In the genomic region with DNA sequence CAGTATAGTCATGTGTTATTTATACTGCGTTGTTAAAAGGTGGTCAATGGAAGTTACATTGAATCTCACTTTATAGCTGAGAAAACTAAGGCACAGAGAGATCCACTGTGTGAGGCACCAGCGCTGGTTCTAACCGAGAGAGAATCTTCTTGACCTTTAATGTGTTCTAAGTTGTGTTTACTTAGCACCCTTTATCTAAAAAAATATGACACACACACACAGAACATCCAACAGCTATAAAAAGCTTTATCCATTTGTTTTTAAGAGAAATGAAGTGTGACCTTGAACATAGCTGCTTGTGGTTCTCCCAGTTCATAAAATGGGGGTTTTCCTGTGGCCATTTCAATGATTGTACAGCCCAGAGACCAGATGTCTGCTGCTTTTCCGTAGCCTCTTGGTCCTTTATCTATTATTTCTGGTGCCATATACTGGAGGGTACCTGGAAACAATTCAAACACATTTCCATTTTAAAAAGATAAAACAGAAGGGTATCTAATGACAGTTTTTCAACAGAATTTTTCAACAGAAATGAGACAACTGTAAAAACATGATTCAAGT, we compare ENCODE assay signal across 17 cellular contexts. TPM values are rescaled to one million over a fixed set of nuclear protein-coding genes. Genes with fewer than 3 reads are reported as not detected.
A peak's percentile ranks its signal among the peaks of the same experiment; 100 is the strongest.
DNase-seq lines count a peak whose midpoint lies in the region; ATAC-seq lines count a peak whose summit lies in the region.
"Had no signal": no experiment of that assay in that cellular context is flagged by ENCODE, and none has a peak within 500 bp of the region (broad histone marks: within the 10 kb centered on the region; RNA-seq: fewer than 3 reads in every experiment).

No MANE protein-coding gene starts in this region.

- POLR2A ChIA-PET in activated CD4-positive, alpha-beta memory T cell treated with anti-CD3 and anti-CD28 coated beads, Interleukin-2, amount 10 ng/mL, durations not matched to agents 7 days and 5 days (lab: Charles Lee), result no interaction called here

- H3K4me1 Mint-ChIP-seq in activated CD4-positive, alpha-beta memory T cell treated with anti-CD3 and anti-CD28 coated beads, Interleukin-2, amount 10 ng/mL, durations not matched to agents 7 days and 5 days, result peaks cover 19% of the 10 kb centered on the region

- no peaks in the 10 kb centered on the region for H3K27me3 Mint-ChIP-seq in activated CD4-positive, alpha-beta memory T cell treated with anti-CD3 and anti-CD28 coated beads, Interleukin-2, amount 10 ng/mL, durations not matched to agents 7 days and 5 days
- H3K27me3 Mint-ChIP-seq: activated CD4-positive, alpha-beta T cell treated with anti-CD3 and anti-CD28 coated beads, Interleukin-2, amount 10 ng/mL, durations not matched to agents 24 days and 14 days; activated T-helper 17 cell treated with anti-CD3 and anti-CD28 coated beads, Interleukin-2, amount 50 U/mL, for 72 hours had no signal

- H3K36me3 Mint-ChIP-seq in activated CD4-positive, alpha-beta memory T cell treated with anti-CD3 and anti-CD28 coated beads, Interleukin-2, amount 10 ng/mL, durations not matched to agents 7 days and 5 days (ENCODE audit: low read depth), result peaks cover 43% of the 10 kb centered on the region

- CTCF ChIA-PET in activated CD4-positive, alpha-beta memory T cell treated with anti-CD3 and anti-CD28 coated beads, Interleukin-2, amount 10 ng/mL, durations not matched to agents 7 days and 5 days (lab: Charles Lee), result interaction anchor here (0.9 to 1.7 kb wide), 2 partner anchors 187 to 190 kb away, joined by 3 to 8 read pairs; partner anchors contain the start of gene MAP3K5

- H3K4me3 ChIP-seq in urinary bladder (ENCODE audit: low read depth, low read length), result no peak overlapping the region
- H3K4me3 ChIP-seq: heart left ventricle, lower lobe of right lung had no signal

- no peaks in the 10 kb centered on the region for H3K9me3 Mint-ChIP-seq in activated CD4-positive, alpha-beta memory T cell treated with anti-CD3 and anti-CD28 coated beads, Interleukin-2, amount 10 ng/mL, durations not matched to agents 7 days and 5 days
- H3K9me3 Mint-ChIP-seq: activated CD4-positive, alpha-beta T cell treated with anti-CD3 and anti-CD28 coated beads, Interleukin-2, amount 10 ng/mL, durations not matched to agents 24 days and 14 days; activated T-helper 17 cell treated with anti-CD3 and anti-CD28 coated beads, Interleukin-2, amount 50 U/mL, for 72 hours had no signal

- peaks cover 2% of the 10 kb centered on the region for H3K4me1 ChIP-seq in urinary bladder (ENCODE audit: insufficient read depth)

- ATAC-seq in HG03354 (IDR thresholded peaks at IDR 0.05; ENCODE audit: poor library complexity, severe bottlenecking, unreplicated experiment), result no peak
- ATAC-seq: activated T-helper 17 cell treated with anti-CD3 and anti-CD28 coated beads, Interleukin-2, amount 50 U/mL, for 72 hours; lower lobe of right lung had no signal

- peak overlapping the region; percentile 19 for H3K27ac ChIP-seq in urinary bladder (ENCODE audit: low read depth)
- H3K27ac ChIP-seq: lower lobe of right lung, neutrophil had no signal

- DNase-seq in NCI-H510A treated with DMSO at 0.1 percent for 48 hours (lab: John Stamatoyannopoulos, UW), result peak; percentile 41
- no peak for DNase-seq in NCI-H510A (lab: John Stamatoyannopoulos, UW)
- DNase-seq in NCI-H748 treated with DMSO at 0.1 percent for 48 hours (lab: John Stamatoyannopoulos, UW), result peak; percentile 18
- peak; percentile 80 for DNase-seq in iris pigment epithelial cell (ENCODE audit: low read depth)
- DNase-seq in activated CD4-positive, CD25-positive, alpha-beta regulatory T cell treated with anti-CD3 and anti-CD28 coated beads, Interleukin-2, amount 50 U/mL, for 72 hours, result no peak
- DNase-seq in activated CD4-positive, alpha-beta memory T cell treated with anti-CD3 and anti-CD28 coated beads, Interleukin-2, amount 10 ng/mL, durations not matched to agents 7 days and 5 days, result no peak
- DNase-seq: activated CD4-positive, alpha-beta T cell treated with anti-CD3 and anti-CD28 coated beads, Interleukin-2, amount 10 ng/mL, durations not matched to agents 24 days and 14 days; GOT3; heart left ventricle; lower lobe of right lung; NCI-H1694; retina; stimulated activated CD4-positive, alpha-beta T cell treated with anti-CD3 and anti-CD28 coated beads, Interleukin-12 subunit alpha, Interleukin-12 subunit beta, amount 100 ng/mL, for 4 hours had no signal

- H3K4me3 Mint-ChIP-seq in activated CD4-positive, alpha-beta memory T cell treated with anti-CD3 and anti-CD28 coated beads, Interleukin-2, amount 10 ng/mL, durations not matched to agents 7 days and 5 days, result no peak overlapping the region
- H3K4me3 Mint-ChIP-seq: activated CD4-positive, alpha-beta T cell treated with anti-CD3 and anti-CD28 coated beads, Interleukin-2, amount 10 ng/mL, durations not matched to agents 24 days and 14 days; activated T-helper 17 cell treated with anti-CD3 and anti-CD28 coated beads, Interleukin-2, amount 50 U/mL, for 72 hours had no signal

- no peak overlapping the region for H3K27ac Mint-ChIP-seq in activated CD4-positive, alpha-beta memory T cell treated with anti-CD3 and anti-CD28 coated beads, Interleukin-2, amount 10 ng/mL, durations not matched to agents 7 days and 5 days
- H3K27ac Mint-ChIP-seq: activated CD4-positive, alpha-beta T cell treated with anti-CD3 and anti-CD28 coated beads, Interleukin-2, amount 10 ng/mL, durations not matched to agents 24 days and 14 days had no signal

- 60% methylated on average over 4 of the region's 4 CpGs for WGBS in urinary bladder

- H3K36me3 ChIP-seq in urinary bladder (ENCODE audit: insufficient read depth), result no peaks in the 10 kb centered on the region

RNA-seq across cellular contexts. Expression of gene MAP7, which starts 54.8 kb away (rescaled TPM):
- total RNA-seq in urinary bladder, result 10.4 TPM
- polyA plus RNA-seq in urinary bladder, result 3.3 TPM
- total RNA-seq in activated CD4-positive, alpha-beta memory T cell treated with anti-CD3 and anti-CD28 coated beads, Interleukin-2, amount 10 ng/mL, durations not matched to agents 7 days and 5 days, result 1 to 10 TPM; 1.4 to 1.8 TPM

Comparison
In these comparisons a context has a peak if more than half of its experiments do, and no peak if none do; other contexts are left out.
1. DNase-seq: peak in NCI-H510A treated with DMSO at 0.1 percent for 48 hours (single experiment), NCI-H748 treated with DMSO at 0.1 percent for 48 hours (single experiment) and iris pigment epithelial cell (single experiment); none in NCI-H510A (single experiment), activated CD4-positive, CD25-positive, alpha-beta regulatory T cell treated with anti-CD3 and anti-CD28 coated beads, Interleukin-2, amount 50 U/mL, for 72 hours (single experiment) and activated CD4-positive, alpha-beta memory T cell treated with anti-CD3 and anti-CD28 coated beads, Interleukin-2, amount 10 ng/mL, durations not matched to agents 7 days and 5 days (single experiment).